Comparison of ENCODE assay signal across 25 cellular contexts in the genomic region with DNA sequence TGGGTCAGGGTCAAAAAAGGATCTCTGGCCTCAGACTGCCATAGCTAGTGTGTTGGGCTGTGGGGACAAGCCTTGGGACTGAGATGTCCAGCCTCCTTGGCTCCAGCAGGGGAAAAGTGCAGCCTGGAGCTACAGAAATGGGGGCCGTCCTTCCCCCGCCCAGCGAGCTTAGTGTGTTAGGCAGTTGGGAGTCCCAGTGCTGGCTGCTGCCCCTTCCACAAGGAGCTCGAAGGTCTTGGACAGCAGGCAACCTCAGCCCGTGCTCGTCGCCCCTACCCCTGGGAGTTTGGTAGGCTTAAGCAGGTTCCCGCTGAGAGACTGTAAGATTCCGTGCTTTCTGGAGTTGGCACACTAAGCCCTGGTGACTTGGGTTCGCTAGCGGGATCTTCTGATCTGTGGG.
"Had no signal": no experiment of that assay in that cellular context is flagged by ENCODE, and none has a peak within 500 bp of the region (broad histone marks: within the 10 kb centered on the region; RNA-seq: fewer than 3 reads in every experiment).

No MANE protein-coding gene starts in this region.

- H3K27ac Mint-ChIP-seq: T-cell had no signal

- H3K4me1 ChIP-seq: SJCRH30 had no signal

- H3K36me3 Mint-ChIP-seq: T-cell had no signal

- H3K9me3 ChIP-seq: SJCRH30 had no signal

- DNase-seq: IMR-90; Kasumi-1; MM.1S; NCI-H1092 treated with DMSO at 0.1 percent for 48 hours; NCI-H1436; NCI-H187; NCI-H2029; NCI-H2081 treated with DMSO at 0.1 percent for 48 hours; NCI-H2171; NCI-H226; NCI-H446; NCI-H510A; NCI-H524 treated with DMSO at 0.1 percent for 48 hours; NCI-H69; NCI-H774; NK-92 treated with Interleukin-12 subunit alpha and Interleukin-12 subunit beta, amount 100 ng/mL, for 24 hours; PC-3; SHP77; SJCRH30; SW 1271; T-cell had no signal

- H3K4me3 Mint-ChIP-seq: T-cell had no signal

- H3K4me2 ChIP-seq: KMS-11 had no signal

- H3K9ac ChIP-seq: KMS-11 had no signal

- H3K27me3 Mint-ChIP-seq: T-cell had no signal

- H3K27ac ChIP-seq: KMS-11, RWPE1, SJCRH30 had no signal

- H3K27me3 ChIP-seq: SJCRH30 had no signal

- ATAC-seq: HepG2, Panc1, PC-3, T-cell had no signal

- H3K4me3 ChIP-seq: SJCRH30 had no signal

- H3K36me3 ChIP-seq: SJCRH30 had no signal

- H3K4me1 Mint-ChIP-seq: T-cell had no signal
